25 cellular contexts compared by ENCODE assay signal in genomic region chr19:2189880-2190279, GRCh38. TPM values are rescaled to one million over a fixed set of nuclear protein-coding genes. Genes with fewer than 3 reads are reported as not detected.
"Had no signal": no experiment of that assay in that cellular context is flagged by ENCODE, and none has a peak within 500 bp of the region (broad histone marks: within the 10 kb centered on the region; RNA-seq: fewer than 3 reads in every experiment).

No MANE protein-coding gene starts in this region.

- H3K9me3 ChIP-seq: colonic mucosa, gastroesophageal sphincter, pancreas, prostate gland, sigmoid colon, stomach, thoracic aorta, transverse colon had no signal

- H3K27me3 Mint-ChIP-seq: naive thymus-derived CD4-positive, alpha-beta T cell had no signal

- H3K4me3 Mint-ChIP-seq: naive thymus-derived CD4-positive, alpha-beta T cell; neural crest cell had no signal

- H3K4me1 ChIP-seq: colonic mucosa, pancreas had no signal

- H3K4me3 ChIP-seq: colonic mucosa, gastroesophageal sphincter, pancreas, prostate gland, sigmoid colon, skin epidermis, stomach, thoracic aorta, transverse colon had no signal

- H3K4me1 Mint-ChIP-seq: neural crest cell had no signal

- DNase-seq: cerebellar nuclear complex; colonic mucosa; effector CD8-positive, alpha-beta T cell; foreskin fibroblast; glutamatergic neuron; islet precursor cell; mammary epithelial cell; naive thymus-derived CD4-positive, alpha-beta T cell; nucleus accumbens; pancreas; sigmoid colon; stimulated activated CD4-positive, alpha-beta T cell treated with anti-CD3 and anti-CD28 coated beads, Interleukin-2, amount 100 ng/mL, for 24 hours; stimulated activated CD4-positive, alpha-beta T cell treated with anti-CD3 and anti-CD28 coated beads, Interleukin-4, amount 100 ng/mL, for 4 hours; stimulated activated naive CD4-positive, alpha-beta T cell; stomach; substantia nigra; transverse colon had no signal

- ATAC-seq: esophagus mucosa; gastroesophageal sphincter; left lobe of liver; naive thymus-derived CD4-positive, alpha-beta T cell; pancreas had no signal

- FAIRE-seq: endometrium, pancreas had no signal

- H3K27me3 ChIP-seq: colonic mucosa, gastroesophageal sphincter, pancreas, sigmoid colon, stomach, transverse colon had no signal

- H3K9me3 Mint-ChIP-seq: neural crest cell had no signal

- H3K27ac ChIP-seq: colonic mucosa, pancreas, prostate gland, sigmoid colon, skin epidermis, stomach, thoracic aorta, transverse colon had no signal

- H3K27ac Mint-ChIP-seq: naive thymus-derived CD4-positive, alpha-beta T cell had no signal

RNA-seq across cellular contexts. Expression of gene AMH, which starts 59.2 kb away (rescaled TPM):
- polyA plus RNA-seq: naive thymus-derived CD4-positive, alpha-beta T cell had no signal
